8 cellular contexts compared by ENCODE assay signal in the genomic region with DNA sequence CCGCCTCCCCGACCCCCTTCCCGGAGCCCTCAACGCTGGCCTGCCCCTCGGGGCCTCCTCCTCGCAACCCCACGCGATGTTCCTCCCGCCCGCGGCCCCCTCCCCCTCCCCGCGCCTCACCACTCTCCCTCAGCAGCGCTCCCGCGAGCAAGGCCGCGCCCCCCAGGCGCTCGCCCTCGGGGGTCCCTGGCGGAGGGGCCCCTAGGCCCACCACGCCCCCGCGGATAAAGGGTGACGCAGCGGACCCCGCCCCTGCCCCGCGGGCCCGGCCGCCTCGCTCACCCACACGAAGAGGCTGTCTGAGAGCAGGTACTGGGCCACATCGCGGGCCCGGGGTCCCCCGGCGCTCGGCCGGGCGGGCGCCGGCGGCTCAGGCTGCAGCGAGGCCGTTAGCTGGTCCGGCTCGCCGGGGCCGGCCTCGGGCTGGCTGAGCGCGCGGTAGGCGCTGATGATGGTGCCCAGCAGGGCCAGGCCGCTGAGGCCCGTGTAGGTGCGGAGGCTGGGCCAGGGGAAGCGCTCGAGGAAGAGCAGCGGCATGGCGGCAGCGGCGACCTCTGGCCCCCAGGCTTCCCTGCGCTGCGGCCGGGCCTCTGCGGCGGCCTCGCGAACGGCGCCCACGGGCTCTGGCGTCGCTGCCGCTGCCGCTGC. TPM values are rescaled to one million over a fixed set of nuclear protein-coding genes. Genes with fewer than 3 reads are reported as not detected.
DNase-seq lines count a peak whose midpoint lies in the region; ATAC-seq lines count a peak whose summit lies in the region.

No MANE protein-coding gene starts in this region.

- peak overlapping the region; percentile 82 for H3K4me3 ChIP-seq in mononuclear cell (ENCODE audit: low read length)

- DNase-seq in CD1c-positive myeloid dendritic cell (ENCODE audit: extremely low spot score) (peak; percentile 7), HT-29 (ENCODE audit: low spot score) (peak; percentile 23), ureter (ENCODE audit: low spot score) (no peak)
- peak; percentile 26 for DNase-seq in activated CD4-positive, alpha-beta T cell treated with anti-CD3 and anti-CD28 coated beads for 48 hours
- peak; percentile 27 for DNase-seq in effector CD8-positive, alpha-beta T cell (lab: John Stamatoyannopoulos, UW)
- peak in 5 of 6 experiments; percentile 33 to 55 (median 46) for DNase-seq in stimulated activated naive CD4-positive, alpha-beta T cell (lab: John Stamatoyannopoulos, UW)

- H3K27me3 ChIP-seq in mononuclear cell (ENCODE audit: insufficient read depth, low read length) = no peaks in the 10 kb centered on the region

- ATAC-seq in GM21381 (IDR thresholded peaks at IDR 0.05; ENCODE audit: unreplicated experiment) = peak; percentile 34

- no peaks in the 10 kb centered on the region for H3K9me3 ChIP-seq in mononuclear cell (ENCODE audit: low read depth, low read length)

- peaks cover 43% of the 10 kb centered on the region for H3K4me1 ChIP-seq in mononuclear cell (ENCODE audit: insufficient read depth, low read length)

RNA-seq across cellular contexts. Expression of a gene that starts 0.4 kb away (rescaled TPM):
- 75.9 and 82.9 TPM in 2 replicates for total RNA-seq in HT-29 (2014; rRNA removed; shearing (Covaris generic))
- total RNA-seq in mononuclear cell (193 TPM), ureter (97.2 TPM)

RNA-seq across cellular contexts. Expression of a gene that starts 26.2 kb away (rescaled TPM):
- total RNA-seq in HT-29 (2014; rRNA removed; shearing (Covaris generic)) = 165 and 185 TPM in 2 replicates
- total RNA-seq in mononuclear cell (67.6 TPM), ureter (128 TPM)

RNA-seq across cellular contexts. Expression of a gene that starts 26.4 kb away (rescaled TPM):
- total RNA-seq in HT-29 (2014; rRNA removed; shearing (Covaris generic)) = 34.2 and 43.2 TPM in 2 replicates
- total RNA-seq in mononuclear cell (20.6 TPM), ureter (44.3 TPM)
